In the genomic region with DNA sequence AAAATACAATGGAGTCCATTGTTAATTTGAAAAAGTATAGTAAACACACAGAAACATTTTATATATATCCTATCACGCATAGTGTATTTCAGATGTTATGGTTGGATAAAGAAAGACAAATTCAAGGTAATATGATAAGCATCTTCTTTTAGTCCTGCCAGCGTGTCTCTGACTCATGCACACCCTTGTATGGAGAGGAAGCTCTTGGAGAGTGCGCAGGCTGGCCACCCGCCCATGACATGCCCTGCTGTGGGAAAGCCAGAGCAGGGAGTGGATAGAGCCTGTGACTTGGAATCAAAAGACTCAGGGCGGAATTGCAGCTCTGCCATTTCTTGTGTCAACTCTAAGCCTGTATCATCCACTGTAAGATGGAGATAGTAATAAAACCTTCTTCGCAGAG, we compare ENCODE assay signal across 8 cellular contexts. TPM values are rescaled to one million over a fixed set of nuclear protein-coding genes. Genes with fewer than 3 reads are reported as not detected.
DNase-seq lines count a peak whose midpoint lies in the region; ATAC-seq, FAIRE-seq and TF ChIP-seq lines count a peak whose summit lies in the region.

No MANE protein-coding gene starts in this region.

- no peak overlapping the region for H2AFZ ChIP-seq in fibroblast of lung (ENCODE audit: low read length)

- no peak overlapping the region for H3K4me3 ChIP-seq in fibroblast of lung (replicated peaks in 1 of 4; ENCODE audit: control extremely low read depth in 1 of 4, insufficient read depth in 1 of 4, low read depth in 3 of 4, low read length in 4 of 4)

- FAIRE-seq in RCC 7860 (lab: Jason Lieb, UNC): peak; percentile 87

- H3K4me2 ChIP-seq in fibroblast of lung (ENCODE audit: extremely low read depth, insufficient read depth, low read length): no peak overlapping the region

- peaks cover 18% of the 10 kb centered on the region for H3K4me1 ChIP-seq in fibroblast of lung (ENCODE audit: control insufficient read depth, extremely low read depth, insufficient read depth, low read length)

- H3K27me3 ChIP-seq in fibroblast of lung (ENCODE audit: control insufficient read depth, insufficient read depth, low read length): no peaks in the 10 kb centered on the region

- no peak overlapping the region for H3K27ac ChIP-seq in fibroblast of lung (ENCODE audit: insufficient read depth, low read length)

- H4K20me1 ChIP-seq in fibroblast of lung (ENCODE audit: control insufficient read depth, extremely low read depth, insufficient read depth, low read length): no peaks in the 10 kb centered on the region

- DNase-seq in DMS53 treated with DMSO at 0.1 percent for 48 hours (lab: John Stamatoyannopoulos, UW; ENCODE audit: unreplicated experiment) (peak; percentile 65), RCC 7860 (ENCODE audit: low spot score) (peak; percentile 86), fibroblast of lung (ENCODE audit: low read depth in 2 of 2) (peak; percentile 86 to 97), pulmonary artery endothelial cell (ENCODE audit: low read depth, low spot score) (peak; percentile 78)
- no peak for DNase-seq in stimulated activated CD4-positive, alpha-beta T cell treated with anti-CD3 and anti-CD28 coated beads, Interleukin-1b, Interleukin-23, amount 100 ng/mL, for 48 hours

- no peak for ATAC-seq in HG03280 (IDR thresholded peaks at IDR 0.05; ENCODE audit: unreplicated experiment)
- no peak for ATAC-seq in GM18873 (IDR thresholded peaks at IDR 0.05; ENCODE audit: low FRiP score, unreplicated experiment)
- ATAC-seq in HG03520 (IDR thresholded peaks at IDR 0.05; ENCODE audit: unreplicated experiment): no peak

- no peaks in the 10 kb centered on the region for H3K9me3 ChIP-seq in fibroblast of lung (ENCODE audit: control insufficient read depth, insufficient read depth, low read depth, low read length)

- no peaks in the 10 kb centered on the region for H3K36me3 ChIP-seq in fibroblast of lung (ENCODE audit: control insufficient read depth, insufficient read depth, low read length)

- H3K9ac ChIP-seq in fibroblast of lung (ENCODE audit: insufficient read depth, low read length): no peak overlapping the region

- no peak for TF ChIP-seq CTCF in fibroblast of lung (conservative IDR thresholded peaks at IDR 0.05 in 1 of 2, IDR thresholded peaks at IDR 0.05 in 1 of 2; ENCODE audit: low read depth in 1 of 2, low read length in 2 of 2)

- no peaks in the 10 kb centered on the region for H3K79me2 ChIP-seq in fibroblast of lung (ENCODE audit: control insufficient read depth, insufficient read depth, low read length)

RNA-seq across cellular contexts. Expression of a gene that starts 23.0 kb away (rescaled TPM):
- total RNA-seq in fibroblast of lung (240 and 306 TPM in 2 replicates), pulmonary artery endothelial cell (247 and 274 TPM in 2 replicates)
- 237 and 257 TPM in 2 replicates for polyA plus RNA-seq in fibroblast of lung
- polyA plus RNA-seq in fibroblast of lung (2012): 257 and 260 TPM in 2 replicates
- polyA minus RNA-seq in fibroblast of lung (ENCODE audit: low replicate concordance): 454 and 582 TPM in 2 replicates

RNA-seq across cellular contexts. Expression of a gene that starts 42.7 kb away (rescaled TPM):
- 262 and 317 TPM in 2 replicates for total RNA-seq in fibroblast of lung
- 369 and 412 TPM in 2 replicates for polyA plus RNA-seq in fibroblast of lung
- 252 and 291 TPM in 2 replicates for polyA plus RNA-seq in fibroblast of lung (2012)
- 116 TPM in 2 replicates for polyA minus RNA-seq in fibroblast of lung (ENCODE audit: low replicate concordance)
- total RNA-seq in pulmonary artery endothelial cell: 223 and 313 TPM in 2 replicates

RNA-seq across cellular contexts. Expression of a gene that starts 52.3 kb away (rescaled TPM):
- total RNA-seq in fibroblast of lung: 11.8 and 12.2 TPM in 2 replicates
- 22.6 and 22.8 TPM in 2 replicates for polyA plus RNA-seq in fibroblast of lung
- 30.0 and 34.9 TPM in 2 replicates for polyA plus RNA-seq in fibroblast of lung (2012)
- 16.7 and 20.0 TPM in 2 replicates for polyA minus RNA-seq in fibroblast of lung (ENCODE audit: low replicate concordance)
- 27.9 and 35.6 TPM in 2 replicates for total RNA-seq in pulmonary artery endothelial cell
